Comparison of ENCODE assay signal across 2 cellular contexts in genomic region chr6:40998661-40999060, GRCh38.
TF ChIP-seq lines count a peak whose summit lies in the region.

No MANE protein-coding gene starts in this region.

TF ChIP-seq in K562, 482 proteins besides CTCF, POLR2A, EP300 and RAD21 (continues in another document):
- TF ChIP-seq SMARCA5 (IDR thresholded peaks at IDR 0.05) (no peak), ELK1 (CRISPR knock-in tag; IDR thresholded peaks at IDR 0.05) (no peak), MAX (CRISPR knock-in tag; IDR thresholded peaks at IDR 0.05) (peak; percentile 39; the same call in 1 of the 2 replicates), ZNF3 (CRISPR knock-in tag; IDR thresholded peaks at IDR 0.05) (no peak), RBM14 (IDR thresholded peaks at IDR 0.05; ENCODE audit: borderline replicate concordance, insufficient read depth, low read depth, low read length) (no peak), ATF6 (CRISPR knock-in tag; IDR thresholded peaks at IDR 0.05) (no peak), CBFA2T3 (IDR thresholded peaks at IDR 0.05) (peak; percentile 22; the same call in 1 of the 2 replicates), NELFE (IDR thresholded peaks at IDR 0.05; ENCODE audit: insufficient read depth, insufficient read length) (no peak), DEAF1 (CRISPR knock-in tag; IDR thresholded peaks at IDR 0.05) (no peak), NRF1 (conservative IDR thresholded peaks at IDR 0.05 in 1 of 2, IDR thresholded peaks at IDR 0.05 in 1 of 2) (no peak), FOXJ3 (CRISPR knock-in tag; IDR thresholded peaks at IDR 0.05) (no peak), ETV5 (CRISPR knock-in tag; IDR thresholded peaks at IDR 0.05; ENCODE audit: low read depth) (no peak), L3MBTL2 (IDR thresholded peaks at IDR 0.05) (peak; percentile 63), CC2D1A (IDR thresholded peaks at IDR 0.05) (no peak), ELK3 (CRISPR knock-in tag; IDR thresholded peaks at IDR 0.05) (no peak), U2AF2 (optimal IDR thresholded peaks at IDR 0.05; ENCODE audit: low read depth, low read length) (no peak)
- TF ChIP-seq, protein P1, sequence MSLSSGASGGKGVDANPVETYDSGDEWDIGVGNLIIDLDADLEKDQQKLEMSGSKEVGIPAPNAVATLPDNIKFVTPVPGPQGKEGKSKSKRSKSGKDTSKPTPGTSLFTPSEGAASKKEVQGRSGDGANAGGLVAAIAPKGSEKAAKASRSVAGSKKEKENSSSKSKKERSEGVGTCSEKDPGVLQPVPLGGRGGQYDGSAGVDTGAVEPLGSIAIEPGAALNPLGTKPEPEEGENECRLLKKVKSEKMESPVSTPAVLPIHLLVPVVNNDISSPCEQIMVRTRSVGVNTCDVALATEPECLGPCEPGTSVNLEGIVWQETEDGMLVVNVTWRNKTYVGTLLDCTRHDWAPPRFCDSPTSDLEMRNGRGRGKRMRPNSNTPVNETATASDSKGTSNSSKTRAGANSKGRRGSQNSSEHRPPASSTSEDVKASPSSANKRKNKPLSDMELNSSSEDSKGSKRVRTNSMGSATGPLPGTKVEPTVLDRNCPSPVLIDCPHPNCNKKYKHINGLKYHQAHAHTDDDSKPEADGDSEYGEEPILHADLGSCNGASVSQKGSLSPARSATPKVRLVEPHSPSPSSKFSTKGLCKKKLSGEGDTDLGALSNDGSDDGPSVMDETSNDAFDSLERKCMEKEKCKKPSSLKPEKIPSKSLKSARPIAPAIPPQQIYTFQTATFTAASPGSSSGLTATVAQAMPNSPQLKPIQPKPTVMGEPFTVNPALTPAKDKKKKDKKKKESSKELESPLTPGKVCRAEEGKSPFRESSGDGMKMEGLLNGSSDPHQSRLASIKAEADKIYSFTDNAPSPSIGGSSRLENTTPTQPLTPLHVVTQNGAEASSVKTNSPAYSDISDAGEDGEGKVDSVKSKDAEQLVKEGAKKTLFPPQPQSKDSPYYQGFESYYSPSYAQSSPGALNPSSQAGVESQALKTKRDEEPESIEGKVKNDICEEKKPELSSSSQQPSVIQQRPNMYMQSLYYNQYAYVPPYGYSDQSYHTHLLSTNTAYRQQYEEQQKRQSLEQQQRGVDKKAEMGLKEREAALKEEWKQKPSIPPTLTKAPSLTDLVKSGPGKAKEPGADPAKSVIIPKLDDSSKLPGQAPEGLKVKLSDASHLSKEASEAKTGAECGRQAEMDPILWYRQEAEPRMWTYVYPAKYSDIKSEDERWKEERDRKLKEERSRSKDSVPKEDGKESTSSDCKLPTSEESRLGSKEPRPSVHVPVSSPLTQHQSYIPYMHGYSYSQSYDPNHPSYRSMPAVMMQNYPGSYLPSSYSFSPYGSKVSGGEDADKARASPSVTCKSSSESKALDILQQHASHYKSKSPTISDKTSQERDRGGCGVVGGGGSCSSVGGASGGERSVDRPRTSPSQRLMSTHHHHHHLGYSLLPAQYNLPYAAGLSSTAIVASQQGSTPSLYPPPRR (CRISPR knock-in tag; IDR thresholded peaks at IDR 0.05; ENCODE audit: borderline replicate concordance), result no peak

TF ChIP-seq in GM12891, 5 proteins besides CTCF, POLR2A, EP300 and RAD21:
- TF ChIP-seq POU2F2 (IDR thresholded peaks at IDR 0.05; ENCODE audit: low read depth, low read length), result no peak
- no peak for TF ChIP-seq PAX5 (IDR thresholded peaks at IDR 0.05; ENCODE audit: insufficient read depth, low read length, severe bottlenecking)
- TF ChIP-seq TAF1 (IDR thresholded peaks at IDR 0.05; ENCODE audit: low read depth, low read length), result no peak
- no peak for TF ChIP-seq POLR2AphosphoS5 (IDR thresholded peaks at IDR 0.05; ENCODE audit: low read depth, low read length)
- TF ChIP-seq SPI1 (IDR thresholded peaks at IDR 0.05; ENCODE audit: low read depth, low read length), result no peak
TF ChIP-seq in GM12891: peak in this region for 0.
